1 cellular context compared by ENCODE assay signal in the genomic region with DNA sequence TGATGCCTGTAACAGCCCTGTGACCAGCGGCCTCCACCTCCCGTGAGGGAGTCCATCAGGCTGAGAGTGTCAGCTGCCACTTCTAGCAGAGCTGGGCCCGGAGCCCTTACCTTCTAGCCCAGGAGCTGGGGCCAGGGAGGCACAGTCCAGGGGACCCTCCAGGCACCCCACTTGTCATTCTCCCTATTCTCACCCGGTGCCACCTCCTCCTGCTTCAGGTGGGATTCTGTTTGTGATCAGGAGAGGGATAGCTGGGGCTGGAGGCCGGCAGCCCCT.
TF ChIP-seq lines count a peak whose summit lies in the region.

No MANE protein-coding gene starts in this region.

TF ChIP-seq in GM12878, 131 proteins besides CTCF, POLR2A, EP300 and RAD21 (continued from another document):
- TF ChIP-seq, protein P1, sequence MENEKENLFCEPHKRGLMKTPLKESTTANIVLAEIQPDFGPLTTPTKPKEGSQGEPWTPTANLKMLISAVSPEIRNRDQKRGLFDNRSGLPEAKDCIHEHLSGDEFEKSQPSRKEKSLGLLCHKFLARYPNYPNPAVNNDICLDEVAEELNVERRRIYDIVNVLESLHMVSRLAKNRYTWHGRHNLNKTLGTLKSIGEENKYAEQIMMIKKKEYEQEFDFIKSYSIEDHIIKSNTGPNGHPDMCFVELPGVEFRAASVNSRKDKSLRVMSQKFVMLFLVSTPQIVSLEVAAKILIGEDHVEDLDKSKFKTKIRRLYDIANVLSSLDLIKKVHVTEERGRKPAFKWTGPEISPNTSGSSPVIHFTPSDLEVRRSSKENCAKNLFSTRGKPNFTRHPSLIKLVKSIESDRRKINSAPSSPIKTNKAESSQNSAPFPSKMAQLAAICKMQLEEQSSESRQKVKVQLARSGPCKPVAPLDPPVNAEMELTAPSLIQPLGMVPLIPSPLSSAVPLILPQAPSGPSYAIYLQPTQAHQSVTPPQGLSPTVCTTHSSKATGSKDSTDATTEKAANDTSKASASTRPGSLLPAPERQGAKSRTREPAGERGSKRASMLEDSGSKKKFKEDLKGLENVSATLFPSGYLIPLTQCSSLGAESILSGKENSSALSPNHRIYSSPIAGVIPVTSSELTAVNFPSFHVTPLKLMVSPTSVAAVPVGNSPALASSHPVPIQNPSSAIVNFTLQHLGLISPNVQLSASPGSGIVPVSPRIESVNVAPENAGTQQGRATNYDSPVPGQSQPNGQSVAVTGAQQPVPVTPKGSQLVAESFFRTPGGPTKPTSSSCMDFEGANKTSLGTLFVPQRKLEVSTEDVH (IDR thresholded peaks at IDR 0.05; ENCODE audit: low read depth, partially characterized antibody) = no peak
- TF ChIP-seq SIX5 (IDR thresholded peaks at IDR 0.05; ENCODE audit: low read depth, low read length, severe bottlenecking) = no peak
- no peak for TF ChIP-seq ETV6 (conservative IDR thresholded peaks at IDR 0.05 in 1 of 2, IDR thresholded peaks at IDR 0.05 in 1 of 2; ENCODE audit: borderline replicate concordance in 1 of 2, low read depth in 1 of 2)
- no peak for TF ChIP-seq ATF2 (IDR thresholded peaks at IDR 0.05; ENCODE audit: low read length)
- TF ChIP-seq TARDBP (IDR thresholded peaks at IDR 0.05; ENCODE audit: borderline replicate concordance) = no peak
- TF ChIP-seq, protein P2, sequence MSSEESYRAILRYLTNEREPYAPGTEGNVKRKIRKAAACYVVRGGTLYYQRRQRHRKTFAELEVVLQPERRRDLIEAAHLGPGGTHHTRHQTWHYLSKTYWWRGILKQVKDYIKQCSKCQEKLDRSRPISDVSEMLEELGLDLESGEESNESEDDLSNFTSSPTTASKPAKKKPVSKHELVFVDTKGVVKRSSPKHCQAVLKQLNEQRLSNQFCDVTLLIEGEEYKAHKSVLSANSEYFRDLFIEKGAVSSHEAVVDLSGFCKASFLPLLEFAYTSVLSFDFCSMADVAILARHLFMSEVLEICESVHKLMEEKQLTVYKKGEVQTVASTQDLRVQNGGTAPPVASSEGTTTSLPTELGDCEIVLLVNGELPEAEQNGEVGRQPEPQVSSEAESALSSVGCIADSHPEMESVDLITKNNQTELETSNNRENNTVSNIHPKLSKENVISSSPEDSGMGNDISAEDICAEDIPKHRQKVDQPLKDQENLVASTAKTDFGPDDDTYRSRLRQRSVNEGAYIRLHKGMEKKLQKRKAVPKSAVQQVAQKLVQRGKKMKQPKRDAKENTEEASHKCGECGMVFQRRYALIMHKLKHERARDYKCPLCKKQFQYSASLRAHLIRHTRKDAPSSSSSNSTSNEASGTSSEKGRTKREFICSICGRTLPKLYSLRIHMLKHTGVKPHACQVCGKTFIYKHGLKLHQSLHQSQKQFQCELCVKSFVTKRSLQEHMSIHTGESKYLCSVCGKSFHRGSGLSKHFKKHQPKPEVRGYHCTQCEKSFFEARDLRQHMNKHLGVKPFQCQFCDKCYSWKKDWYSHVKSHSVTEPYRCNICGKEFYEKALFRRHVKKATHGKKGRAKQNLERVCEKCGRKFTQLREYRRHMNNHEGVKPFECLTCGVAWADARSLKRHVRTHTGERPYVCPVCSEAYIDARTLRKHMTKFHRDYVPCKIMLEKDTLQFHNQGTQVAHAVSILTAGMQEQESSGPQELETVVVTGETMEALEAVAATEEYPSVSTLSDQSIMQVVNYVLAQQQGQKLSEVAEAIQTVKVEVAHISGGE (CRISPR knock-in tag; IDR thresholded peaks at IDR 0.05) = no peak
- TF ChIP-seq SUZ12 (IDR thresholded peaks at IDR 0.05; ENCODE audit: unreplicated experiment) = no peak
- no peak for TF ChIP-seq BACH1 (IDR thresholded peaks at IDR 0.05; ENCODE audit: borderline replicate concordance)
- TF ChIP-seq CREM (IDR thresholded peaks at IDR 0.05; ENCODE audit: low read depth) = no peak
- TF ChIP-seq RBBP5 (conservative IDR thresholded peaks at IDR 0.05) = no peak
- no peak for TF ChIP-seq TCF7 (IDR thresholded peaks at IDR 0.05; ENCODE audit: borderline replicate concordance)
- TF ChIP-seq, protein P3, sequence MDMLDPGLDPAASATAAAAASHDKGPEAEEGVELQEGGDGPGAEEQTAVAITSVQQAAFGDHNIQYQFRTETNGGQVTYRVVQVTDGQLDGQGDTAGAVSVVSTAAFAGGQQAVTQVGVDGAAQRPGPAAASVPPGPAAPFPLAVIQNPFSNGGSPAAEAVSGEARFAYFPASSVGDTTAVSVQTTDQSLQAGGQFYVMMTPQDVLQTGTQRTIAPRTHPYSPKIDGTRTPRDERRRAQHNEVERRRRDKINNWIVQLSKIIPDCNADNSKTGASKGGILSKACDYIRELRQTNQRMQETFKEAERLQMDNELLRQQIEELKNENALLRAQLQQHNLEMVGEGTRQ (IDR thresholded peaks at IDR 0.05; ENCODE audit: borderline replicate concordance, low read depth, low read length) = no peak
- no peak for TF ChIP-seq SREBF1 (IDR thresholded peaks at IDR 0.05; ENCODE audit: low read length)
- no peak for TF ChIP-seq DPF2 (IDR thresholded peaks at IDR 0.05)
- TF ChIP-seq E2F4 (IDR thresholded peaks at IDR 0.05; ENCODE audit: low read depth, low read length) = no peak
